12 cellular contexts compared by ENCODE assay signal in genomic region chr2:121999273-121999672, GRCh38.
A peak's percentile ranks its signal among the peaks of the same experiment; 100 is the strongest.
DNase-seq lines count a peak whose midpoint lies in the region; ATAC-seq, FAIRE-seq and TF ChIP-seq lines count a peak whose summit lies in the region.
"Had no signal": no experiment of that assay in that cellular context is flagged by ENCODE, and none has a peak within 500 bp of the region (broad histone marks: within the 10 kb centered on the region; RNA-seq: fewer than 3 reads in every experiment).

No MANE protein-coding gene starts in this region.

- H3K9me3 ChIP-seq in K562 (replicated peaks; ENCODE audit: control insufficient read depth, insufficient read depth, low read depth, low read length): no peaks in the 10 kb centered on the region

- H3K9ac ChIP-seq in K562 (ENCODE audit: insufficient read depth in 1 of 2, low read depth in 2 of 2, low read length in 2 of 2): no peak overlapping the region

- in situ Hi-C loops in K562 (cut with MboI): loop anchor here (25.0 kb wide), 1 partner anchor 463 kb away; no protein-coding TSS in a partner anchor

- no peak overlapping the region for H3K27ac ChIP-seq in K562 (ENCODE audit: extremely low read depth, low read depth, low read length)

- H3K36me3 ChIP-seq in K562 (ENCODE audit: control insufficient read depth, insufficient read depth, low read length): no peaks in the 10 kb centered on the region

- TF ChIP-seq EP300 in K562 (IDR thresholded peaks at IDR 0.05; ENCODE audit: low read length): peak; percentile 53

- DNase-seq in NCI-H1417 (lab: John Stamatoyannopoulos, UW) (peak in 2 of 3 experiments; percentile 22 to 25), NCI-H1417 treated with DMSO at 0.1 percent for 48 hours (lab: John Stamatoyannopoulos, UW) (no peak), NCI-H2081 treated with DMSO at 0.1 percent for 48 hours (lab: John Stamatoyannopoulos, UW) (peak; percentile 20), K562 (ENCODE audit: extremely low read depth in 1 of 4, low spot score in 3 of 4) (peak in 2 of 4 experiments; percentile 23 to 52), non-pigmented ciliary epithelial cell (ENCODE audit: low read depth) (peak; percentile 31), hippocampal formation (lab: John Stamatoyannopoulos, UW) (no peak)
- DNase-seq in stimulated activated effector memory CD8-positive, alpha-beta T cell treated with anti-CD3 and anti-CD28 coated beads, Interleukin-12 subunit alpha, Interleukin-12 subunit beta, amount 100 ng/mL, for 72 hours (ENCODE audit: low spot score in 2 of 2): no peak
- DNase-seq: effector memory CD8-positive, alpha-beta T cell; posterior cingulate gyrus had no signal

- H3K36me3 Mint-ChIP-seq in stimulated activated effector memory CD8-positive, alpha-beta T cell treated with anti-CD3 and anti-CD28 coated beads, Interleukin-12 subunit alpha, Interleukin-12 subunit beta, amount 100 ng/mL, for 72 hours: no peaks in the 10 kb centered on the region

- no TSS peak for BruUV-seq in K562 (replicated peaks; lab: Mats Ljungman, UMichigan)

- no peak overlapping the region for H3K27ac Mint-ChIP-seq in stimulated activated effector memory CD8-positive, alpha-beta T cell treated with anti-CD3 and anti-CD28 coated beads, Interleukin-12 subunit alpha, Interleukin-12 subunit beta, amount 100 ng/mL, for 72 hours
- H3K27ac Mint-ChIP-seq: effector memory CD8-positive, alpha-beta T cell had no signal

- H3K27me3 ChIP-seq in K562 (ENCODE audit: control insufficient read depth in 2 of 2, insufficient read depth in 2 of 2, low read length in 2 of 2): peaks cover 0 to 8% of the 10 kb centered on the region in 2 experiments; a peak in 2 of 5 replicates

- H3K4me3 Mint-ChIP-seq in stimulated activated effector memory CD8-positive, alpha-beta T cell treated with anti-CD3 and anti-CD28 coated beads, Interleukin-12 subunit alpha, Interleukin-12 subunit beta, amount 100 ng/mL, for 72 hours: no peak overlapping the region
- H3K4me3 Mint-ChIP-seq: effector memory CD8-positive, alpha-beta T cell had no signal

- no peaks in the 10 kb centered on the region for H3K4me1 Mint-ChIP-seq in stimulated activated effector memory CD8-positive, alpha-beta T cell treated with anti-CD3 and anti-CD28 coated beads, Interleukin-12 subunit alpha, Interleukin-12 subunit beta, amount 100 ng/mL, for 72 hours

- ATAC-seq in K562 (peak; percentile 70), GM21381 (IDR thresholded peaks at IDR 0.05; ENCODE audit: unreplicated experiment) (no peak)
- no peak for ATAC-seq in stimulated activated effector memory CD8-positive, alpha-beta T cell treated with anti-CD3 and anti-CD28 coated beads, Interleukin-12 subunit alpha, Interleukin-12 subunit beta, amount 100 ng/mL, for 72 hours
- ATAC-seq: effector memory CD8-positive, alpha-beta T cell had no signal

- no peak overlapping the region for H3K4me2 ChIP-seq in K562 (ENCODE audit: insufficient read depth, low read length)

- H3K4me3 ChIP-seq in K562: no peak overlapping the region

- no peak overlapping the region for H2AFZ ChIP-seq in K562 (ENCODE audit: low read depth, low read length)

- FAIRE-seq in K562 (lab: Jason Lieb, UNC): peak; percentile 79
- FAIRE-seq: A204.1, TTC549 had no signal

- no peaks in the 10 kb centered on the region for H3K79me2 ChIP-seq in K562 (ENCODE audit: control insufficient read depth, insufficient read depth, low read length)

- TF ChIP-seq POLR2A in K562 (conservative IDR thresholded peaks at IDR 0.05): no peak

- H3K4me1 ChIP-seq in K562 (replicated peaks in 1 of 2; ENCODE audit: control insufficient read depth in 2 of 2, insufficient read depth in 2 of 2, low read length in 2 of 2): peaks cover 0 to 11% of the 10 kb centered on the region in 2 experiments; a peak in 2 of 5 replicates

- no peak for TF ChIP-seq RAD21 in K562 (CRISPR knock-in tag; conservative IDR thresholded peaks at IDR 0.05 in 1 of 2, IDR thresholded peaks at IDR 0.05 in 1 of 2)

- 0 out of 2 replicates have a peak, but pooled peaks cover 4% of the 10 kb centered on the region for H4K20me1 ChIP-seq in K562 (replicated peaks; ENCODE audit: control insufficient read depth, insufficient read depth, low read length)

- no peaks in the 10 kb centered on the region for H3K9me1 ChIP-seq in K562 (ENCODE audit: control insufficient read depth, insufficient read depth, low read length)

- no peaks in the 10 kb centered on the region for H3K9me3 Mint-ChIP-seq in stimulated activated effector memory CD8-positive, alpha-beta T cell treated with anti-CD3 and anti-CD28 coated beads, Interleukin-12 subunit alpha, Interleukin-12 subunit beta, amount 100 ng/mL, for 72 hours
- H3K9me3 Mint-ChIP-seq: effector memory CD8-positive, alpha-beta T cell had no signal

- intact Hi-C loops in K562 (cut with micrococcal nuclease): no loop called here

- CTCF ChIA-PET in K562 (lab: Yijun Ruan, JAX; ENCODE audit: low intra/inter-chr PET ratio): no interaction called here

- TF ChIP-seq CTCF in K562 (IDR thresholded peaks at IDR 0.05 in 2 of 3, conservative IDR thresholded peaks at IDR 0.05 in 1 of 3; ENCODE audit: insufficient read depth in 2 of 3, low read depth in 1 of 3, low read length in 3 of 3): no peak

- POLR2A ChIA-PET in K562 (lab: Yijun Ruan, JAX): interaction anchor here (0.8 kb wide), 1 partner anchor 35 kb away, joined by 4 read pairs; no protein-coding TSS in a partner anchor

- WGBS in K562 (ENCODE audit: insufficient coverage, low coverage, missing lambda C conversion rate): under 1% methylated on average over 6 of the region's 6 CpGs

TF ChIP-seq in K562, 482 proteins besides CTCF, POLR2A, EP300 and RAD21:
- TF ChIP-seq STAT5A (IDR thresholded peaks at IDR 0.05; ENCODE audit: borderline replicate concordance, low read length): no peak
- no peak for TF ChIP-seq CREM (IDR thresholded peaks at IDR 0.05; ENCODE audit: low read depth)
- TF ChIP-seq, protein P1, sequence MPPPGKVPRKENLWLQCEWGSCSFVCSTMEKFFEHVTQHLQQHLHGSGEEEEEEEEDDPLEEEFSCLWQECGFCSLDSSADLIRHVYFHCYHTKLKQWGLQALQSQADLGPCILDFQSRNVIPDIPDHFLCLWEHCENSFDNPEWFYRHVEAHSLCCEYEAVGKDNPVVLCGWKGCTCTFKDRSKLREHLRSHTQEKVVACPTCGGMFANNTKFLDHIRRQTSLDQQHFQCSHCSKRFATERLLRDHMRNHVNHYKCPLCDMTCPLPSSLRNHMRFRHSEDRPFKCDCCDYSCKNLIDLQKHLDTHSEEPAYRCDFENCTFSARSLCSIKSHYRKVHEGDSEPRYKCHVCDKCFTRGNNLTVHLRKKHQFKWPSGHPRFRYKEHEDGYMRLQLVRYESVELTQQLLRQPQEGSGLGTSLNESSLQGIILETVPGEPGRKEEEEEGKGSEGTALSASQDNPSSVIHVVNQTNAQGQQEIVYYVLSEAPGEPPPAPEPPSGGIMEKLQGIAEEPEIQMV (tag; conservative IDR thresholded peaks at IDR 0.05; ENCODE audit: low read depth): no peak
- peak; percentile 34 for TF ChIP-seq CBFA2T2 (conservative IDR thresholded peaks at IDR 0.05)
- TF ChIP-seq ZNF239 (CRISPR knock-in tag; IDR thresholded peaks at IDR 0.05): 0 out of 2 replicates have a peak, but pooled peaks have one; percentile 25
- TF ChIP-seq TEAD4 (IDR thresholded peaks at IDR 0.05; ENCODE audit: low read length): peak; percentile 68; the same call in 1 of the 2 replicates
- TF ChIP-seq TEAD4 (CRISPR knock-in tag; IDR thresholded peaks at IDR 0.05; ENCODE audit: borderline replicate concordance): no peak
- peak; percentile 9; the same call in 1 of the 2 replicates for TF ChIP-seq NCOR1 (IDR thresholded peaks at IDR 0.05)
- TF ChIP-seq ZNF584 (CRISPR knock-in tag; IDR thresholded peaks at IDR 0.05; ENCODE audit: low read depth): peak; percentile 57; the same call in 1 of the 2 replicates
- TF ChIP-seq CCNT2 (IDR thresholded peaks at IDR 0.05; ENCODE audit: borderline replicate concordance, extremely low read depth, insufficient read length, low read depth, low read length): peak; percentile 25
- TF ChIP-seq CBX1 (IDR thresholded peaks at IDR 0.05; ENCODE audit: low read depth): no peak
- TF ChIP-seq ZNF785 (CRISPR knock-in tag; IDR thresholded peaks at IDR 0.05): no peak
- TF ChIP-seq SOX6 (IDR thresholded peaks at IDR 0.05): peak; percentile 60; the same call in 1 of the 2 replicates
- TF ChIP-seq MEIS2 (IDR thresholded peaks at IDR 0.05; ENCODE audit: partially characterized antibody): peak; percentile 45
- TF ChIP-seq SMARCE1 (IDR thresholded peaks at IDR 0.05): peak; percentile 51; the same call in 1 of the 2 replicates
- peak; percentile 61 for TF ChIP-seq CBFA2T3 (IDR thresholded peaks at IDR 0.05)
- TF ChIP-seq NFIC (IDR thresholded peaks at IDR 0.05): peak; percentile 88
- 0 out of 2 replicates have a peak, but pooled peaks have one; percentile 36 for TF ChIP-seq KLF16 (IDR thresholded peaks at IDR 0.05)
- TF ChIP-seq, protein P2, sequence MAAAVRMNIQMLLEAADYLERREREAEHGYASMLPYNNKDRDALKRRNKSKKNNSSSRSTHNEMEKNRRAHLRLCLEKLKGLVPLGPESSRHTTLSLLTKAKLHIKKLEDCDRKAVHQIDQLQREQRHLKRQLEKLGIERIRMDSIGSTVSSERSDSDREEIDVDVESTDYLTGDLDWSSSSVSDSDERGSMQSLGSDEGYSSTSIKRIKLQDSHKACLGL (CRISPR knock-in tag; IDR thresholded peaks at IDR 0.05; ENCODE audit: borderline replicate concordance, poor library complexity, severe bottlenecking): no peak
- TF ChIP-seq ARID1B (IDR thresholded peaks at IDR 0.05): peak; percentile 65
- TF ChIP-seq TAL1 (IDR thresholded peaks at IDR 0.05): peak; percentile 63
- peak; percentile 37; the same call in 1 of the 2 replicates for TF ChIP-seq NFIX (CRISPR knock-in tag; IDR thresholded peaks at IDR 0.05; ENCODE audit: low read depth)
- TF ChIP-seq ATF7 (IDR thresholded peaks at IDR 0.05): peak; percentile 26; the same call in 1 of the 2 replicates
- peak; percentile 66 for TF ChIP-seq FOXJ2 (tag; IDR thresholded peaks at IDR 0.05)
- TF ChIP-seq JUND (IDR thresholded peaks at IDR 0.05; ENCODE audit: borderline replicate concordance, low read depth, low read length): 0 out of 2 replicates have a peak, but pooled peaks have one; percentile 7
- TF ChIP-seq JUND (tag; IDR thresholded peaks at IDR 0.05; ENCODE audit: borderline replicate concordance, low read depth, low read length): no peak; the same call in 2 of the 3 replicates
- peak; percentile 40; the same call in 1 of the 2 replicates for TF ChIP-seq SMARCA4 (IDR thresholded peaks at IDR 0.05)
- TF ChIP-seq CTBP1 (IDR thresholded peaks at IDR 0.05; ENCODE audit: borderline replicate concordance): peak; percentile 67; the same call in 1 of the 2 replicates
- TF ChIP-seq ZNF644 (tag; IDR thresholded peaks at IDR 0.05; ENCODE audit: low read depth): 0 out of 2 replicates have a peak, but pooled peaks have one; percentile 43
- peak in 1 of 2 experiments; percentile 55; a peak in 1 of 4 replicates for TF ChIP-seq RCOR1 (IDR thresholded peaks at IDR 0.05; ENCODE audit: borderline replicate concordance in 1 of 2, low read depth in 2 of 2, low read length in 2 of 2)

Comparison
In these comparisons a context has a peak if more than half of its experiments do, and no peak if none do; other contexts are left out.
1. DNase-seq: peak in NCI-H1417 (2 of 3), NCI-H2081 treated with DMSO at 0.1 percent for 48 hours (single experiment) and non-pigmented ciliary epithelial cell (single experiment); none in NCI-H1417 treated with DMSO at 0.1 percent for 48 hours (single experiment), hippocampal formation (0 of 2) and stimulated activated effector memory CD8-positive, alpha-beta T cell treated with anti-CD3 and anti-CD28 coated beads, Interleukin-12 subunit alpha, Interleukin-12 subunit beta, amount 100 ng/mL, for 72 hours (0 of 2).